In genomic region chr7:1558181-1558811, GRCh38 we compare ENCODE assay signal across 10 cellular contexts. TPM values are rescaled to one million over a fixed set of nuclear protein-coding genes. Genes with fewer than 3 reads are reported as not detected.
DNase-seq lines count a peak whose midpoint lies in the region; ATAC-seq, FAIRE-seq and TF ChIP-seq lines count a peak whose summit lies in the region.
"Had no signal": no experiment of that assay in that cellular context is flagged by ENCODE, and none has a peak within 500 bp of the region (broad histone marks: within the 10 kb centered on the region; RNA-seq: fewer than 3 reads in every experiment).

No MANE protein-coding gene starts in this region.

- ATAC-seq in mucosa of descending colon (no peak), HG03108 (IDR thresholded peaks at IDR 0.05; ENCODE audit: unreplicated experiment) (no peak), GM21576 (IDR thresholded peaks at IDR 0.05; ENCODE audit: unreplicated experiment) (no peak)

- H3K4me3 ChIP-seq in AG04449 (ENCODE audit: low read depth, low read length) = no peak overlapping the region
- H3K4me3 ChIP-seq in coronary artery = no peak overlapping the region
- no peak overlapping the region for H3K4me3 ChIP-seq in mucosa of descending colon

- intact Hi-C loops in mucosa of descending colon (cut with DNase I, micrococcal nuclease) = no loop called here

- CTCF ChIA-PET in AG04449 (lab: Yijun Ruan, JAX) = interaction anchor here (0.8 to 1.2 kb wide), 2 partner anchors 54 to 789 kb away, joined by 3 to 4 read pairs; partner anchors contain the start of gene INTS1

- peak; percentile 79 for FAIRE-seq in HTR-8/SVneo (lab: Jason Lieb, UNC)

- no peak overlapping the region for H3K27ac ChIP-seq in coronary artery

- H3K4me1 ChIP-seq in mucosa of descending colon (ENCODE audit: low read depth) = peaks cover 8% of the 10 kb centered on the region

- H3K36me3 ChIP-seq in mucosa of descending colon (ENCODE audit: low read depth) = no peaks in the 10 kb centered on the region

- POLR2A ChIA-PET in AG04449 (lab: Yijun Ruan, JAX) = no interaction called here

- H3K9me3 ChIP-seq in mucosa of descending colon = no peaks in the 10 kb centered on the region

- TF ChIP-seq CTCF in AG04449 (IDR thresholded peaks at IDR 0.05; ENCODE audit: insufficient read depth, low read length, missing control alignments) = peak; percentile 25
- TF ChIP-seq CTCF in coronary artery (IDR thresholded peaks at IDR 0.05) = peak; percentile 17
- TF ChIP-seq CTCF in mucosa of descending colon (IDR thresholded peaks at IDR 0.05) = no peak

- DNase-seq in AG04449 (ENCODE audit: low read depth, low spot score) (no peak), HTR-8/SVneo (ENCODE audit: insufficient read length, low spot score) (no peak), coronary artery (ENCODE audit: low spot score) (no peak), mucosa of descending colon (peak in 2 of 3 donors; percentile 35 to 54), putamen (ENCODE audit: low spot score) (no peak), NK-92 (lab: John Stamatoyannopoulos, UW; ENCODE audit: unreplicated experiment) (no peak)
- DNase-seq: activated T-cell treated with anti-CD3 and anti-CD28 coated beads, Interleukin-2, amount 50 U/mL, for 24 hours; immature natural killer cell had no signal

RNA-seq across cellular contexts. Expression of gene TMEM184A, which starts 2.3 kb away (rescaled TPM):
- 10 to 100 TPM; 36.7 to 87.9 (median 66.0) TPM for total RNA-seq in mucosa of descending colon

RNA-seq across cellular contexts. Expression of gene PSMG3, which starts 11.5 kb away (rescaled TPM):
- total RNA-seq in mucosa of descending colon = 10 to 100 TPM; 22.6 to 26.0 (median 22.9) TPM

RNA-seq across cellular contexts. Expression of gene MAFK, which starts 27.8 kb away (rescaled TPM):
- total RNA-seq in mucosa of descending colon = 10 to 100 TPM; 43.6 to 66.2 (median 52.2) TPM

RNA-seq across cellular contexts. Expression of gene INTS1, which starts 54.1 kb away (rescaled TPM):
- total RNA-seq in mucosa of descending colon = 10 to 100 TPM; 79.6 to 94.3 (median 88.0) TPM

Comparison
In these comparisons a context has a peak if more than half of its experiments do, and no peak if none do; other contexts are left out.
1. DNase-seq: peak in mucosa of descending colon (2 of 3); none in AG04449 (single experiment), HTR-8/SVneo (single experiment), coronary artery (single experiment), putamen (single experiment) and NK-92 (single experiment).